Comparison of ENCODE assay signal across 2 cellular contexts in genomic region chr11:87265132-87265531, GRCh38.
A peak's percentile ranks its signal among the peaks of the same experiment; 100 is the strongest.
TF ChIP-seq lines count a peak whose summit lies in the region.

No MANE protein-coding gene starts in this region.

TF ChIP-seq in SK-N-SH, 30 proteins besides CTCF, POLR2A, EP300 and RAD21 (continued from another document and continues in another):
- TF ChIP-seq, protein P1, sequence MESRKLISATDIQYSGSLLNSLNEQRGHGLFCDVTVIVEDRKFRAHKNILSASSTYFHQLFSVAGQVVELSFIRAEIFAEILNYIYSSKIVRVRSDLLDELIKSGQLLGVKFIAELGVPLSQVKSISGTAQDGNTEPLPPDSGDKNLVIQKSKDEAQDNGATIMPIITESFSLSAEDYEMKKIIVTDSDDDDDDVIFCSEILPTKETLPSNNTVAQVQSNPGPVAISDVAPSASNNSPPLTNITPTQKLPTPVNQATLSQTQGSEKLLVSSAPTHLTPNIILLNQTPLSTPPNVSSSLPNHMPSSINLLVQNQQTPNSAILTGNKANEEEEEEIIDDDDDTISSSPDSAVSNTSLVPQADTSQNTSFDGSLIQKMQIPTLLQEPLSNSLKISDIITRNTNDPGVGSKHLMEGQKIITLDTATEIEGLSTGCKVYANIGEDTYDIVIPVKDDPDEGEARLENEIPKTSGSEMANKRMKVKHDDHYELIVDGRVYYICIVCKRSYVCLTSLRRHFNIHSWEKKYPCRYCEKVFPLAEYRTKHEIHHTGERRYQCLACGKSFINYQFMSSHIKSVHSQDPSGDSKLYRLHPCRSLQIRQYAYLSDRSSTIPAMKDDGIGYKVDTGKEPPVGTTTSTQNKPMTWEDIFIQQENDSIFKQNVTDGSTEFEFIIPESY (IDR thresholded peaks at IDR 0.05; ENCODE audit: borderline replicate concordance, low read depth): no peak
- TF ChIP-seq RCOR1 (IDR thresholded peaks at IDR 0.05; ENCODE audit: low read length) (no peak), NFIC (IDR thresholded peaks at IDR 0.05; ENCODE audit: borderline replicate concordance) (0 out of 2 replicates have a peak, but pooled peaks have one; percentile 8), MAX (IDR thresholded peaks at IDR 0.05; ENCODE audit: low read depth) (no peak), MEF2A (IDR thresholded peaks at IDR 0.05; ENCODE audit: borderline replicate concordance, low read depth) (no peak), RXRA (IDR thresholded peaks at IDR 0.05; ENCODE audit: borderline replicate concordance, low read depth) (no peak), MXI1 (IDR thresholded peaks at IDR 0.05; ENCODE audit: low read depth, low read length) (no peak), FOSL2 (IDR thresholded peaks at IDR 0.05; ENCODE audit: borderline replicate concordance, low read depth) (peak; percentile 37; the same call in 1 of the 2 replicates), TEAD4 (IDR thresholded peaks at IDR 0.05; ENCODE audit: borderline replicate concordance, insufficient read depth) (no peak), CHD2 (IDR thresholded peaks at IDR 0.05; ENCODE audit: low read length, partially characterized antibody) (no peak), TCF12 (IDR thresholded peaks at IDR 0.05) (peak; percentile 57), POLR2AphosphoS5 (IDR thresholded peaks at IDR 0.05; ENCODE audit: low read depth, low read length) (no peak), GABPA (IDR thresholded peaks at IDR 0.05; ENCODE audit: low read depth) (no peak), SMC3 (IDR thresholded peaks at IDR 0.05; ENCODE audit: low read depth, low read length) (no peak), GATA2 (CRISPR knock-in tag; IDR thresholded peaks at IDR 0.05) (no peak), EZH2phosphoT487 (IDR thresholded peaks at IDR 0.05; ENCODE audit: borderline replicate concordance, low read depth) (no peak)
- TF ChIP-seq, protein P2, sequence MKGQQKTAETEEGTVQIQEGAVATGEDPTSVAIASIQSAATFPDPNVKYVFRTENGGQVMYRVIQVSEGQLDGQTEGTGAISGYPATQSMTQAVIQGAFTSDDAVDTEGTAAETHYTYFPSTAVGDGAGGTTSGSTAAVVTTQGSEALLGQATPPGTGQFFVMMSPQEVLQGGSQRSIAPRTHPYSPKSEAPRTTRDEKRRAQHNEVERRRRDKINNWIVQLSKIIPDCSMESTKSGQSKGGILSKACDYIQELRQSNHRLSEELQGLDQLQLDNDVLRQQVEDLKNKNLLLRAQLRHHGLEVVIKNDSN (IDR thresholded peaks at IDR 0.05; ENCODE audit: borderline replicate concordance, low read depth): no peak
- TF ChIP-seq, protein P3, sequence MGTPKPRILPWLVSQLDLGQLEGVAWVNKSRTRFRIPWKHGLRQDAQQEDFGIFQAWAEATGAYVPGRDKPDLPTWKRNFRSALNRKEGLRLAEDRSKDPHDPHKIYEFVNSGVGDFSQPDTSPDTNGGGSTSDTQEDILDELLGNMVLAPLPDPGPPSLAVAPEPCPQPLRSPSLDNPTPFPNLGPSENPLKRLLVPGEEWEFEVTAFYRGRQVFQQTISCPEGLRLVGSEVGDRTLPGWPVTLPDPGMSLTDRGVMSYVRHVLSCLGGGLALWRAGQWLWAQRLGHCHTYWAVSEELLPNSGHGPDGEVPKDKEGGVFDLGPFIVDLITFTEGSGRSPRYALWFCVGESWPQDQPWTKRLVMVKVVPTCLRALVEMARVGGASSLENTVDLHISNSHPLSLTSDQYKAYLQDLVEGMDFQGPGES (IDR thresholded peaks at IDR 0.05; ENCODE audit: low read depth, low read length): no peak
- TF ChIP-seq, protein P4, sequence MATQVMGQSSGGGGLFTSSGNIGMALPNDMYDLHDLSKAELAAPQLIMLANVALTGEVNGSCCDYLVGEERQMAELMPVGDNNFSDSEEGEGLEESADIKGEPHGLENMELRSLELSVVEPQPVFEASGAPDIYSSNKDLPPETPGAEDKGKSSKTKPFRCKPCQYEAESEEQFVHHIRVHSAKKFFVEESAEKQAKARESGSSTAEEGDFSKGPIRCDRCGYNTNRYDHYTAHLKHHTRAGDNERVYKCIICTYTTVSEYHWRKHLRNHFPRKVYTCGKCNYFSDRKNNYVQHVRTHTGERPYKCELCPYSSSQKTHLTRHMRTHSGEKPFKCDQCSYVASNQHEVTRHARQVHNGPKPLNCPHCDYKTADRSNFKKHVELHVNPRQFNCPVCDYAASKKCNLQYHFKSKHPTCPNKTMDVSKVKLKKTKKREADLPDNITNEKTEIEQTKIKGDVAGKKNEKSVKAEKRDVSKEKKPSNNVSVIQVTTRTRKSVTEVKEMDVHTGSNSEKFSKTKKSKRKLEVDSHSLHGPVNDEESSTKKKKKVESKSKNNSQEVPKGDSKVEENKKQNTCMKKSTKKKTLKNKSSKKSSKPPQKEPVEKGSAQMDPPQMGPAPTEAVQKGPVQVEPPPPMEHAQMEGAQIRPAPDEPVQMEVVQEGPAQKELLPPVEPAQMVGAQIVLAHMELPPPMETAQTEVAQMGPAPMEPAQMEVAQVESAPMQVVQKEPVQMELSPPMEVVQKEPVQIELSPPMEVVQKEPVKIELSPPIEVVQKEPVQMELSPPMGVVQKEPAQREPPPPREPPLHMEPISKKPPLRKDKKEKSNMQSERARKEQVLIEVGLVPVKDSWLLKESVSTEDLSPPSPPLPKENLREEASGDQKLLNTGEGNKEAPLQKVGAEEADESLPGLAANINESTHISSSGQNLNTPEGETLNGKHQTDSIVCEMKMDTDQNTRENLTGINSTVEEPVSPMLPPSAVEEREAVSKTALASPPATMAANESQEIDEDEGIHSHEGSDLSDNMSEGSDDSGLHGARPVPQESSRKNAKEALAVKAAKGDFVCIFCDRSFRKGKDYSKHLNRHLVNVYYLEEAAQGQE (IDR thresholded peaks at IDR 0.05; ENCODE audit: low read depth, low read length): no peak
- TF ChIP-seq, protein P5, sequence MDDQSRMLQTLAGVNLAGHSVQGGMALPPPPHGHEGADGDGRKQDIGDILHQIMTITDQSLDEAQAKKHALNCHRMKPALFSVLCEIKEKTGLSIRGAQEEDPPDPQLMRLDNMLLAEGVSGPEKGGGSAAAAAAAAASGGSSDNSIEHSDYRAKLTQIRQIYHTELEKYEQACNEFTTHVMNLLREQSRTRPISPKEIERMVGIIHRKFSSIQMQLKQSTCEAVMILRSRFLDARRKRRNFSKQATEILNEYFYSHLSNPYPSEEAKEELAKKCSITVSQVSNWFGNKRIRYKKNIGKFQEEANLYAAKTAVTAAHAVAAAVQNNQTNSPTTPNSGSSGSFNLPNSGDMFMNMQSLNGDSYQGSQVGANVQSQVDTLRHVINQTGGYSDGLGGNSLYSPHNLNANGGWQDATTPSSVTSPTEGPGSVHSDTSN (IDR thresholded peaks at IDR 0.05): peak; percentile 37

TF ChIP-seq in SK-N-SH treated with all-trans-retinoic acid at 6 μM for 48 hours, 23 proteins besides CTCF, POLR2A, EP300 and RAD21 (continued from another document):
- TF ChIP-seq, protein P6, sequence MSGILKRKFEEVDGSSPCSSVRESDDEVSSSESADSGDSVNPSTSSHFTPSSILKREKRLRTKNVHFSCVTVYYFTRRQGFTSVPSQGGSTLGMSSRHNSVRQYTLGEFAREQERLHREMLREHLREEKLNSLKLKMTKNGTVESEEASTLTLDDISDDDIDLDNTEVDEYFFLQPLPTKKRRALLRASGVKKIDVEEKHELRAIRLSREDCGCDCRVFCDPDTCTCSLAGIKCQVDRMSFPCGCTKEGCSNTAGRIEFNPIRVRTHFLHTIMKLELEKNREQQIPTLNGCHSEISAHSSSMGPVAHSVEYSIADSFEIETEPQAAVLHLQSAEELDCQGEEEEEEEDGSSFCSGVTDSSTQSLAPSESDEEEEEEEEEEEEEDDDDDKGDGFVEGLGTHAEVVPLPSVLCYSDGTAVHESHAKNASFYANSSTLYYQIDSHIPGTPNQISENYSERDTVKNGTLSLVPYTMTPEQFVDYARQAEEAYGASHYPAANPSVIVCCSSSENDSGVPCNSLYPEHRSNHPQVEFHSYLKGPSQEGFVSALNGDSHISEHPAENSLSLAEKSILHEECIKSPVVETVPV (CRISPR knock-in tag; IDR thresholded peaks at IDR 0.05): no peak
- no peak for TF ChIP-seq ZC3H10 (CRISPR knock-in tag; IDR thresholded peaks at IDR 0.05)
